1 cellular context compared by ENCODE assay signal in genomic region chr7:988426-988911, GRCh38.
TF ChIP-seq lines count a peak whose summit lies in the region.

No MANE protein-coding gene starts in this region.

TF ChIP-seq in GM12878, 131 proteins besides CTCF, POLR2A, EP300 and RAD21 (continued from another document):
- TF ChIP-seq, protein P1, sequence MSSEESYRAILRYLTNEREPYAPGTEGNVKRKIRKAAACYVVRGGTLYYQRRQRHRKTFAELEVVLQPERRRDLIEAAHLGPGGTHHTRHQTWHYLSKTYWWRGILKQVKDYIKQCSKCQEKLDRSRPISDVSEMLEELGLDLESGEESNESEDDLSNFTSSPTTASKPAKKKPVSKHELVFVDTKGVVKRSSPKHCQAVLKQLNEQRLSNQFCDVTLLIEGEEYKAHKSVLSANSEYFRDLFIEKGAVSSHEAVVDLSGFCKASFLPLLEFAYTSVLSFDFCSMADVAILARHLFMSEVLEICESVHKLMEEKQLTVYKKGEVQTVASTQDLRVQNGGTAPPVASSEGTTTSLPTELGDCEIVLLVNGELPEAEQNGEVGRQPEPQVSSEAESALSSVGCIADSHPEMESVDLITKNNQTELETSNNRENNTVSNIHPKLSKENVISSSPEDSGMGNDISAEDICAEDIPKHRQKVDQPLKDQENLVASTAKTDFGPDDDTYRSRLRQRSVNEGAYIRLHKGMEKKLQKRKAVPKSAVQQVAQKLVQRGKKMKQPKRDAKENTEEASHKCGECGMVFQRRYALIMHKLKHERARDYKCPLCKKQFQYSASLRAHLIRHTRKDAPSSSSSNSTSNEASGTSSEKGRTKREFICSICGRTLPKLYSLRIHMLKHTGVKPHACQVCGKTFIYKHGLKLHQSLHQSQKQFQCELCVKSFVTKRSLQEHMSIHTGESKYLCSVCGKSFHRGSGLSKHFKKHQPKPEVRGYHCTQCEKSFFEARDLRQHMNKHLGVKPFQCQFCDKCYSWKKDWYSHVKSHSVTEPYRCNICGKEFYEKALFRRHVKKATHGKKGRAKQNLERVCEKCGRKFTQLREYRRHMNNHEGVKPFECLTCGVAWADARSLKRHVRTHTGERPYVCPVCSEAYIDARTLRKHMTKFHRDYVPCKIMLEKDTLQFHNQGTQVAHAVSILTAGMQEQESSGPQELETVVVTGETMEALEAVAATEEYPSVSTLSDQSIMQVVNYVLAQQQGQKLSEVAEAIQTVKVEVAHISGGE (CRISPR knock-in tag; IDR thresholded peaks at IDR 0.05): no peak
- TF ChIP-seq ZNF622 (IDR thresholded peaks at IDR 0.05) (no peak), DPF2 (IDR thresholded peaks at IDR 0.05) (peak; percentile 24; the same call in 1 of the 2 replicates), MTA2 (IDR thresholded peaks at IDR 0.05; ENCODE audit: low read depth) (no peak), GATAD2B (conservative IDR thresholded peaks at IDR 0.05; ENCODE audit: low read depth) (peak; percentile 59; the same call in 1 of the 2 replicates), ZNF384 (IDR thresholded peaks at IDR 0.05; ENCODE audit: borderline replicate concordance, low read depth, low read length) (no peak), BACH1 (IDR thresholded peaks at IDR 0.05; ENCODE audit: borderline replicate concordance) (0 out of 2 replicates have a peak, but pooled peaks have one; percentile 16), MYB (IDR thresholded peaks at IDR 0.05; ENCODE audit: borderline replicate concordance, low read depth, low read length) (no peak), TAF1 (IDR thresholded peaks at IDR 0.05; ENCODE audit: borderline replicate concordance, low read depth, low read length) (no peak), RBBP5 (conservative IDR thresholded peaks at IDR 0.05) (no peak), JUNB (IDR thresholded peaks at IDR 0.05) (no peak), TBL1XR1 (IDR thresholded peaks at IDR 0.05; ENCODE audit: low read depth, low read length) (no peak), FOXK2 (IDR thresholded peaks at IDR 0.05) (no peak), POLR2AphosphoS5 (IDR thresholded peaks at IDR 0.05; ENCODE audit: low read length) (no peak), SIX5 (IDR thresholded peaks at IDR 0.05; ENCODE audit: low read depth, low read length, severe bottlenecking) (no peak), NBN (IDR thresholded peaks at IDR 0.05) (0 out of 2 replicates have a peak, but pooled peaks have one; percentile 50), RUNX3 (IDR thresholded peaks at IDR 0.05; ENCODE audit: low read length) (no peak), MEF2B (IDR thresholded peaks at IDR 0.05; ENCODE audit: partially characterized antibody, poor library complexity, severe bottlenecking) (peak; percentile 31), FOXM1 (IDR thresholded peaks at IDR 0.05; ENCODE audit: low read depth, low read length) (no peak), NFXL1 (IDR thresholded peaks at IDR 0.05; ENCODE audit: borderline replicate concordance) (no peak), SMARCA5 (IDR thresholded peaks at IDR 0.05) (0 out of 2 replicates have a peak, but pooled peaks have one; percentile 14), BRCA1 (IDR thresholded peaks at IDR 0.05; ENCODE audit: low read depth, low read length) (no peak), RELB (IDR thresholded peaks at IDR 0.05; ENCODE audit: low read depth) (no peak), MLLT1 (IDR thresholded peaks at IDR 0.05) (peak; percentile 76), SP1 (IDR thresholded peaks at IDR 0.05; ENCODE audit: low read depth, low read length) (no peak), BMI1 (IDR thresholded peaks at IDR 0.05; ENCODE audit: borderline replicate concordance) (no peak), TCF12 (IDR thresholded peaks at IDR 0.05; ENCODE audit: low read depth, low read length) (no peak)
- TF ChIP-seq, protein P2, sequence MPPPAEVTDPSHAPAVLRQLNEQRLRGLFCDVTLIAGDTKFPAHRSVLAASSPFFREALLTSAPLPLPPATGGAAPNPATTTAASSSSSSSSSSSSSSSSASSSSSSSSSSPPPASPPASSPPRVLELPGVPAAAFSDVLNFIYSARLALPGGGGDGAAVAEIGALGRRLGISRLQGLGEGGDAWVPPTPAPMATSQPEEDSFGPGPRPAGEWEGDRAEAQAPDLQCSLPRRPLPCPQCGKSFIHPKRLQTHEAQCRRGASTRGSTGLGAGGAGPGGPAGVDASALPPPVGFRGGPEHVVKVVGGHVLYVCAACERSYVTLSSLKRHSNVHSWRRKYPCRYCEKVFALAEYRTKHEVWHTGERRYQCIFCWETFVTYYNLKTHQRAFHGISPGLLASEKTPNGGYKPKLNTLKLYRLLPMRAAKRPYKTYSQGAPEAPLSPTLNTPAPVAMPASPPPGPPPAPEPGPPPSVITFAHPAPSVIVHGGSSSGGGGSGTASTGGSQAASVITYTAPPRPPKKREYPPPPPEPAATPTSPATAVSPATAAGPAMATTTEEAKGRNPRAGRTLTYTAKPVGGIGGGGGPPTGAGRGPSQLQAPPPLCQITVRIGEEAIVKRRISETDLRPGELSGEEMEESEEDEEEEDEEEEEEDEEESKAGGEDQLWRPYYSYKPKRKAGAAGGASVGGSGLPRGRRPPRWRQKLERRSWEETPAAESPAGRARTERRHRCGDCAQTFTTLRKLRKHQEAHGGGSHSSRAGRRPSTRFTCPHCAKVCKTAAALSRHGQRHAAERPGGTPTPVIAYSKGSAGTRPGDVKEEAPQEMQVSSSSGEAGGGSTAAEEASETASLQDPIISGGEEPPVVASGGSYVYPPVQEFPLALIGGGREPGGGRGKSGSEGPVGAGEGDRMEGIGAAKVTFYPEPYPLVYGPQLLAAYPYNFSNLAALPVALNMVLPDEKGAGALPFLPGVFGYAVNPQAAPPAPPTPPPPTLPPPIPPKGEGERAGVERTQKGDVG (CRISPR knock-in tag; IDR thresholded peaks at IDR 0.05): no peak
- TF ChIP-seq, protein P3, sequence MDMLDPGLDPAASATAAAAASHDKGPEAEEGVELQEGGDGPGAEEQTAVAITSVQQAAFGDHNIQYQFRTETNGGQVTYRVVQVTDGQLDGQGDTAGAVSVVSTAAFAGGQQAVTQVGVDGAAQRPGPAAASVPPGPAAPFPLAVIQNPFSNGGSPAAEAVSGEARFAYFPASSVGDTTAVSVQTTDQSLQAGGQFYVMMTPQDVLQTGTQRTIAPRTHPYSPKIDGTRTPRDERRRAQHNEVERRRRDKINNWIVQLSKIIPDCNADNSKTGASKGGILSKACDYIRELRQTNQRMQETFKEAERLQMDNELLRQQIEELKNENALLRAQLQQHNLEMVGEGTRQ (IDR thresholded peaks at IDR 0.05; ENCODE audit: borderline replicate concordance, low read depth, low read length): no peak
- TF ChIP-seq, protein P4, sequence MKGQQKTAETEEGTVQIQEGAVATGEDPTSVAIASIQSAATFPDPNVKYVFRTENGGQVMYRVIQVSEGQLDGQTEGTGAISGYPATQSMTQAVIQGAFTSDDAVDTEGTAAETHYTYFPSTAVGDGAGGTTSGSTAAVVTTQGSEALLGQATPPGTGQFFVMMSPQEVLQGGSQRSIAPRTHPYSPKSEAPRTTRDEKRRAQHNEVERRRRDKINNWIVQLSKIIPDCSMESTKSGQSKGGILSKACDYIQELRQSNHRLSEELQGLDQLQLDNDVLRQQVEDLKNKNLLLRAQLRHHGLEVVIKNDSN (IDR thresholded peaks at IDR 0.05; ENCODE audit: borderline replicate concordance, extremely low read length, insufficient read depth, low read depth, low read length): no peak
- TF ChIP-seq, protein P5, sequence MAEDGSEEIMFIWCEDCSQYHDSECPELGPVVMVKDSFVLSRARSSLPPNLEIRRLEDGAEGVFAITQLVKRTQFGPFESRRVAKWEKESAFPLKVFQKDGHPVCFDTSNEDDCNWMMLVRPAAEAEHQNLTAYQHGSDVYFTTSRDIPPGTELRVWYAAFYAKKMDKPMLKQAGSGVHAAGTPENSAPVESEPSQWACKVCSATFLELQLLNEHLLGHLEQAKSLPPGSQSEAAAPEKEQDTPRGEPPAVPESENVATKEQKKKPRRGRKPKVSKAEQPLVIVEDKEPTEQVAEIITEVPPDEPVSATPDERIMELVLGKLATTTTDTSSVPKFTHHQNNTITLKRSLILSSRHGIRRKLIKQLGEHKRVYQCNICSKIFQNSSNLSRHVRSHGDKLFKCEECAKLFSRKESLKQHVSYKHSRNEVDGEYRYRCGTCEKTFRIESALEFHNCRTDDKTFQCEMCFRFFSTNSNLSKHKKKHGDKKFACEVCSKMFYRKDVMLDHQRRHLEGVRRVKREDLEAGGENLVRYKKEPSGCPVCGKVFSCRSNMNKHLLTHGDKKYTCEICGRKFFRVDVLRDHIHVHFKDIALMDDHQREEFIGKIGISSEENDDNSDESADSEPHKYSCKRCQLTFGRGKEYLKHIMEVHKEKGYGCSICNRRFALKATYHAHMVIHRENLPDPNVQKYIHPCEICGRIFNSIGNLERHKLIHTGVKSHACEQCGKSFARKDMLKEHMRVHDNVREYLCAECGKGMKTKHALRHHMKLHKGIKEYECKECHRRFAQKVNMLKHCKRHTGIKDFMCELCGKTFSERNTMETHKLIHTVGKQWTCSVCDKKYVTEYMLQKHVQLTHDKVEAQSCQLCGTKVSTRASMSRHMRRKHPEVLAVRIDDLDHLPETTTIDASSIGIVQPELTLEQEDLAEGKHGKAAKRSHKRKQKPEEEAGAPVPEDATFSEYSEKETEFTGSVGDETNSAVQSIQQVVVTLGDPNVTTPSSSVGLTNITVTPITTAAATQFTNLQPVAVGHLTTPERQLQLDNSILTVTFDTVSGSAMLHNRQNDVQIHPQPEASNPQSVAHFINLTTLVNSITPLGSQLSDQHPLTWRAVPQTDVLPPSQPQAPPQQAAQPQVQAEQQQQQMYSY (CRISPR knock-in tag; IDR thresholded peaks at IDR 0.05): no peak
TF ChIP-seq in GM12878: peak in this region for 10.
